Comparison of ENCODE assay signal across 9 cellular contexts in genomic region chr11:65301491-65302329, GRCh38. TPM values are rescaled to one million over a fixed set of nuclear protein-coding genes. Genes with fewer than 3 reads are reported as not detected.
DNase-seq lines count a peak whose midpoint lies in the region; ATAC-seq and TF ChIP-seq lines count a peak whose summit lies in the region.
"Had no signal": no experiment of that assay in that cellular context is flagged by ENCODE, and none has a peak within 500 bp of the region (broad histone marks: within the 10 kb centered on the region; RNA-seq: fewer than 3 reads in every experiment).

No MANE protein-coding gene starts in this region.

- H3K36me3 ChIP-seq in left lung (peaks cover 0 to 24% of the 10 kb centered on the region in 2 donors), stomach (peaks cover 0 to 14% (median 11%) of the 10 kb centered on the region in 4 donors), suprapubic skin (peaks cover 16% of the 10 kb centered on the region)

- no peak overlapping the region for H3K4me3 ChIP-seq in dorsolateral prefrontal cortex
- H3K4me3 ChIP-seq in left lung, result no peak overlapping the region
- H3K4me3 ChIP-seq in stomach, result no peak overlapping the region
- no peak overlapping the region for H3K4me3 ChIP-seq in suprapubic skin

- no peak for TF ChIP-seq POLR2A in stomach (IDR thresholded peaks at IDR 0.05)
- no peak for TF ChIP-seq POLR2A in suprapubic skin (IDR thresholded peaks at IDR 0.05)

- TF ChIP-seq EP300 in stomach (IDR thresholded peaks at IDR 0.05) (no peak), suprapubic skin (IDR thresholded peaks at IDR 0.05) (no peak)

- intact Hi-C loops in dorsolateral prefrontal cortex (cut with DNase I), result no loop called here
- intact Hi-C loops in left lung (cut with DNase I), result no loop called here
- intact Hi-C loops in stomach (cut with DNase I; ENCODE audit: low total_unique reads), result no loop called here

- ATAC-seq in left lung, result peak; percentile 46
- ATAC-seq in HG03025 (IDR thresholded peaks at IDR 0.05; ENCODE audit: low FRiP score, unreplicated experiment), result no peak
- no peak for ATAC-seq in HG02798 (IDR thresholded peaks at IDR 0.05; ENCODE audit: poor library complexity, unreplicated experiment)

- H3K9me3 ChIP-seq in left lung (no peaks in the 10 kb centered on the region), stomach (no peaks in the 10 kb centered on the region), suprapubic skin (no peaks in the 10 kb centered on the region)

- 51 to 66% (median 57%) methylated on average over 12 of the region's 12 CpGs for WGBS in stomach, 5 donors
- WGBS in suprapubic skin, result 82% methylated on average over 6 of the region's 12 CpGs

- H3K4me1 ChIP-seq in left lung (peaks cover 6 to 21% of the 10 kb centered on the region in 2 donors), stomach (peaks cover 59 to 76% (median 68%) of the 10 kb centered on the region in 4 donors), suprapubic skin (peaks cover 28% of the 10 kb centered on the region)

- H3K27me3 ChIP-seq in dorsolateral prefrontal cortex (no peaks in the 10 kb centered on the region), left lung (no peaks in the 10 kb centered on the region), stomach (no peaks in the 10 kb centered on the region), suprapubic skin (no peaks in the 10 kb centered on the region)

- peak; percentile 48 for DNase-seq in HuH-7 (ENCODE audit: low spot score)
- peak in 6 of 10 donors; percentile 54 to 77 (median 64) for DNase-seq in dorsolateral prefrontal cortex
- peak in 1 of 2 donors; percentile 53 for DNase-seq in left lung
- DNase-seq in stomach, result no peak
- no peak for DNase-seq in UCSD-AML1 (lab: John Stamatoyannopoulos, UW; ENCODE audit: unreplicated experiment)
- DNase-seq in suprapubic skin (ENCODE audit: low spot score in 2 of 2), result no peak
- DNase-seq: small intestine had no signal

- TF ChIP-seq CTCF in dorsolateral prefrontal cortex (IDR thresholded peaks at IDR 0.05 in 54 of 56, conservative IDR thresholded peaks at IDR 0.05 in 2 of 56; ENCODE audit: low read depth in 1 of 56, partially characterized antibody in 56 of 56) (no peak), left lung (IDR thresholded peaks at IDR 0.05) (no peak), stomach (IDR thresholded peaks at IDR 0.05) (no peak), suprapubic skin (IDR thresholded peaks at IDR 0.05) (no peak)

- H3K27ac ChIP-seq in dorsolateral prefrontal cortex (peak overlapping the region in 57 of 59 donors; percentile 3 to 100 (median 81)), left lung (peak overlapping the region in 1 of 2 donors; percentile 23), stomach (peak overlapping the region; percentile 18 to 60 (median 52)), suprapubic skin (no peak overlapping the region)

RNA-seq across cellular contexts. Expression of gene CDC42EP2, which starts 13.0 kb away (rescaled TPM):
- total RNA-seq in dorsolateral prefrontal cortex (10 to 100 TPM in 115 of 120 experiments, 1 to 10 TPM in 5; 7.5 to 83.6 (median 20.5) TPM), left lung (10 to 100 TPM; 11.6 to 18.5 TPM), stomach (10 to 100 TPM in 2 of 5 donors, 1 to 10 TPM in 1, under 1 TPM in 1, not detected in 1; 0.89 to 18.3 (median 8.3) TPM), suprapubic skin (1 to 10 TPM; 1.9 to 8.3 (median 5.7) TPM)
- 10 to 100 TPM; 13.8 to 22.0 (median 18.4) TPM for polyA plus RNA-seq in stomach

RNA-seq across cellular contexts. Expression of gene DPF2, which starts 31.9 kb away (rescaled TPM):
- total RNA-seq in dorsolateral prefrontal cortex (100 to 1,000 TPM in 5 of 120 experiments, 10 to 100 TPM in 115; 51.4 to 114 (median 73.5) TPM), left lung (10 to 100 TPM; 47.4 to 51.4 TPM), stomach (10 to 100 TPM; 14.7 to 92.8 (median 35.1) TPM), suprapubic skin (10 to 100 TPM; 17.8 to 35.8 (median 27.4) TPM)
- polyA plus RNA-seq in stomach, result 10 to 100 TPM; 14.9 to 22.6 (median 19.6) TPM

RNA-seq across cellular contexts. Expression of gene POLA2, which starts 39.9 kb away (rescaled TPM):
- total RNA-seq in dorsolateral prefrontal cortex (10 to 100 TPM in 36 of 120 experiments, 1 to 10 TPM in 84; 4.5 to 16.1 (median 8.9) TPM), left lung (10 to 100 TPM in 1 of 2 donors, 1 to 10 TPM in 1; 9.4 to 19.2 TPM), stomach (10 to 100 TPM in 2 of 5 donors, 1 to 10 TPM in 3; 1.7 to 17.0 (median 5.5) TPM), suprapubic skin (10 to 100 TPM in 1 of 4 donors, 1 to 10 TPM in 3; 4.5 to 19.7 (median 7.3) TPM)
- 10 to 100 TPM in 2 of 3 donors, 1 to 10 TPM in 1; 8.6 to 11.2 (median 10.3) TPM for polyA plus RNA-seq in stomach

RNA-seq across cellular contexts. Expression of gene TIGD3, which starts 52.8 kb away (rescaled TPM):
- total RNA-seq in dorsolateral prefrontal cortex (1 to 10 TPM in 119 of 120 experiments, under 1 TPM in 1; 0.77 to 4.5 (median 2.4) TPM), left lung (under 1 TPM; 0.21 to 0.32 TPM), stomach (1 to 10 TPM in 1 of 5 donors, not detected in 4; 4.5 TPM), suprapubic skin (under 1 TPM in 3 of 4 donors, not detected in 1; 0.32 to 0.76 (median 0.64) TPM)
- polyA plus RNA-seq in stomach, result under 1 TPM in 2 of 3 donors, not detected in 1; 0.25 to 0.44 TPM

Comparison
In these comparisons a context has a peak if more than half of its experiments do, and no peak if none do; other contexts are left out.
1. DNase-seq: peak in HuH-7 (single experiment) and dorsolateral prefrontal cortex (6 of 10); none in stomach (single experiment), UCSD-AML1 (single experiment) and suprapubic skin (0 of 2).